In genomic region chr4:163395055-163395454, GRCh38 we compare ENCODE assay signal across 22 cellular contexts. TPM values are rescaled to one million over a fixed set of nuclear protein-coding genes. Genes with fewer than 3 reads are reported as not detected.
DNase-seq lines count a peak whose midpoint lies in the region; ATAC-seq lines count a peak whose summit lies in the region.
"Had no signal": no experiment of that assay in that cellular context is flagged by ENCODE, and none has a peak within 500 bp of the region (broad histone marks: within the 10 kb centered on the region; RNA-seq: fewer than 3 reads in every experiment).

No MANE protein-coding gene starts in this region.

- H3K27me3 ChIP-seq in right cardiac atrium (ENCODE audit: control insufficient read depth, insufficient read depth), result no peaks in the 10 kb centered on the region
- H3K27me3 ChIP-seq in adipocyte (replicated peaks; ENCODE audit: control insufficient read depth, insufficient read depth, low read length), result no peaks in the 10 kb centered on the region
- H3K27me3 ChIP-seq: SJSA1 had no signal

- ATAC-seq in right cardiac atrium, result peak; percentile 69 to 76
- no peak for ATAC-seq in Right ventricle myocardium inferior
- no peak for ATAC-seq in HG02885 (IDR thresholded peaks at IDR 0.05; ENCODE audit: poor library complexity, unreplicated experiment)

- H3K36me3 ChIP-seq in adipocyte (ENCODE audit: control insufficient read depth, insufficient read depth, low read length, severe bottlenecking), result no peaks in the 10 kb centered on the region
- H3K36me3 ChIP-seq: SJSA1 had no signal

- no peaks in the 10 kb centered on the region for H3K9me3 ChIP-seq in right cardiac atrium (ENCODE audit: control insufficient read depth, low read length)
- no peaks in the 10 kb centered on the region for H3K9me3 ChIP-seq in adipocyte (ENCODE audit: control insufficient read depth, low read length)
- H3K9me3 ChIP-seq: SJSA1 had no signal

- intact Hi-C loops in right cardiac atrium (cut with DNase I) (no loop called here), Right ventricle myocardium inferior (cut with DNase I) (no loop called here)

- DNase-seq in right cardiac atrium (no peak), Right ventricle myocardium inferior (ENCODE audit: missing footprints) (no peak), adipocyte (ENCODE audit: low read depth) (peak; percentile 1), kidney glomerular epithelial cell (lab: John Stamatoyannopoulos, UW) (peak; percentile 11)
- no peak for DNase-seq in activated CD4-positive, alpha-beta T cell treated with anti-CD3 and anti-CD28 coated beads for 1 hour
- DNase-seq in stimulated activated CD4-positive, alpha-beta T cell treated with anti-CD3 and anti-CD28 coated beads, Interleukin-4, amount 100 ng/mL, for 24 hours, result no peak
- no peak for DNase-seq in activated CD8-positive, alpha-beta memory T cell treated with anti-CD3 and anti-CD28 coated beads, Interleukin-2, amount 50 U/mL, for 48 hours
- DNase-seq: activated CD4-positive, CD25-positive, alpha-beta regulatory T cell; caudate nucleus; CD4-positive, alpha-beta memory T cell; erythroblast; MV-4-11; NCI-H1930; NCI-H510A treated with DMSO at 0.1 percent for 48 hours; stimulated activated CD8-positive, alpha-beta memory T cell treated with anti-CD3 and anti-CD28 coated beads, Interleukin-4, amount 100 ng/mL, for 48 hours; substantia nigra had no signal

- H3K4me1 ChIP-seq in right cardiac atrium (ENCODE audit: control insufficient read depth, insufficient read depth, low read length) (peaks cover 2% of the 10 kb centered on the region), adipocyte (ENCODE audit: control insufficient read depth, insufficient read depth, low read length) (no peaks in the 10 kb centered on the region)
- H3K4me1 ChIP-seq: SJSA1 had no signal

- H3K4me3 ChIP-seq in right cardiac atrium (ENCODE audit: low read length), result no peak overlapping the region
- no peak overlapping the region for H3K4me3 ChIP-seq in adipocyte (ENCODE audit: low read length)
- H3K4me3 ChIP-seq: SJSA1, skin epidermis had no signal

- peak overlapping the region; percentile 58 for H3K27ac ChIP-seq in right cardiac atrium (ENCODE audit: low read length)
- H3K27ac ChIP-seq: SJSA1, skin epidermis had no signal

- no peak overlapping the region for H3K9ac ChIP-seq in adipocyte (ENCODE audit: low read length)

RNA-seq across cellular contexts. Expression of gene NPY5R, which starts 51.4 kb away (rescaled TPM):
- 1 to 10 TPM in 1 of 4 donors, under 1 TPM in 3; 0.25 to 2.0 (median 0.62) TPM for total RNA-seq in right cardiac atrium
- 0.93 TPM for polyA plus RNA-seq in right cardiac atrium
- not detected for total RNA-seq in Right ventricle myocardium inferior
- total RNA-seq: activated CD8-positive, alpha-beta memory T cell treated with anti-CD3 and anti-CD28 coated beads for 36 hours; CD4-positive, alpha-beta memory T cell; glomerular endothelial cell; OCI-LY7; SJSA1 had no signal
- polyA plus RNA-seq: CD4-positive, alpha-beta memory T cell had no signal

Comparison
In these comparisons a context has a peak if more than half of its experiments do, and no peak if none do; other contexts are left out.
1. ATAC-seq: peak in right cardiac atrium (2 of 2); none in Right ventricle myocardium inferior (single experiment) and HG02885 (single experiment).
2. DNase-seq: peak in adipocyte (single experiment) and kidney glomerular epithelial cell (single experiment); none in right cardiac atrium (0 of 3), Right ventricle myocardium inferior (single experiment), activated CD4-positive, alpha-beta T cell treated with anti-CD3 and anti-CD28 coated beads for 1 hour (single experiment), stimulated activated CD4-positive, alpha-beta T cell treated with anti-CD3 and anti-CD28 coated beads, Interleukin-4, amount 100 ng/mL, for 24 hours (single experiment) and activated CD8-positive, alpha-beta memory T cell treated with anti-CD3 and anti-CD28 coated beads, Interleukin-2, amount 50 U/mL, for 48 hours (single experiment).